10 cellular contexts compared by ENCODE assay signal in the genomic region with DNA sequence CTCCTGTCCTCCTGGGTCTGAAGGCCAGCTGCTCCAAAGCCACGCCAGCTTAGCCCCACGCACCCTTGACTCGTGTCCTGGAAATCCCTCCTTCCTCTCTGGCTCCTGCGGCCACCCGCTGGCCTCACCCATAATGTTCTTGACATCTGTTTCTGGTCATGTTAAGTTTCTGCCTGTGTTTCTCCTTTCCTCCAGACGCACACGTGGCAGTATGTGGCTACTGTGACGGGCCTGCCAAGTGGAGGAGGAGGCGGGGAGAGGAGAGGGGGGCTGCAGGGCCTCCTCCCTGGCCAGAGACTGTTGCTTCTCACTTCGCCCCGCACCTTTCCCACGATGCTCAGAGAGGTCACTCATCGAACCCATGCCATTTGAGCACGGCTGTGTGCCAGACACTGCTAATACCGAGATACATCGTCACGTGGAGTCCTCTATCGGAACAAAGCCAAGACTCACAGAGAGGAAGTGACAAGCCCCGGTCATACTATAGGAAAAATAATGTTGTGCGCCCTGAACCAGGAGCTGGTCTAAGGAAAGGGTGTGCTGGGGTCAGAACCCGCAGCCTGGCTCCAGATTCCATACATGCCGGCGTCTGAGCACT. TPM values are rescaled to one million over a fixed set of nuclear protein-coding genes. Genes with fewer than 3 reads are reported as not detected.
DNase-seq lines count a peak whose midpoint lies in the region; ATAC-seq and TF ChIP-seq lines count a peak whose summit lies in the region.
"Had no signal": no experiment of that assay in that cellular context is flagged by ENCODE, and none has a peak within 500 bp of the region (broad histone marks: within the 10 kb centered on the region; RNA-seq: fewer than 3 reads in every experiment).

No MANE protein-coding gene starts in this region.

- no peak overlapping the region for H3K9ac ChIP-seq in mammary epithelial cell (ENCODE audit: insufficient read depth, low read length)

- H3K27ac ChIP-seq in mammary epithelial cell (ENCODE audit: insufficient read depth, low read depth, low read length) (no peak overlapping the region), upper lobe of left lung (peak overlapping the region; percentile 26 to 84 (median 81))
- H3K27ac ChIP-seq: C4-2B had no signal

- H3K4me2 ChIP-seq in mammary epithelial cell (ENCODE audit: insufficient read depth, low read depth, low read length) = no peak overlapping the region

- no peak overlapping the region for H3K4me3 Mint-ChIP-seq in activated CD4-positive, alpha-beta T cell treated with anti-CD3 and anti-CD28 coated beads, Interleukin-2, amount 10 ng/mL, durations not matched to agents 7 days and 5 days

- H4K20me1 ChIP-seq in mammary epithelial cell (ENCODE audit: insufficient read depth, low read length) = no peaks in the 10 kb centered on the region

- CTCF ChIA-PET in activated CD4-positive, alpha-beta T cell treated with anti-CD3 and anti-CD28 coated beads, Interleukin-2, amount 10 ng/mL, durations not matched to agents 7 days and 5 days (lab: Charles Lee) = interaction anchor here (1.2 to 2.4 kb wide), 2 partner anchors 10 to 21 kb away, joined by 3 to 10 read pairs; no protein-coding TSS in a partner anchor
- CTCF ChIA-PET in mammary epithelial cell (lab: Charles Lee; ENCODE audit: low non-redundant PET) = no interaction called here

- H3K4me3 ChIP-seq in mammary epithelial cell (replicated peaks in 1 of 3; ENCODE audit: insufficient read depth in 1 of 3, low read depth in 2 of 3, low read length in 3 of 3) = no peak overlapping the region
- H3K4me3 ChIP-seq in upper lobe of left lung = peak overlapping the region in 2 of 4 donors; percentile 6 to 19
- H3K4me3 ChIP-seq in HAP-1 = no peak overlapping the region

- no peak for TF ChIP-seq CTCF in mammary epithelial cell (conservative IDR thresholded peaks at IDR 0.05 in 1 of 2, IDR thresholded peaks at IDR 0.05 in 1 of 2; ENCODE audit: extremely low read depth in 1 of 2, insufficient read depth in 1 of 2, low read depth in 1 of 2, low read length in 2 of 2)
- peak in 3 of 6 experiments; percentile 4 to 33 (median 22) for TF ChIP-seq CTCF in upper lobe of left lung (IDR thresholded peaks at IDR 0.05)

- BruUV-seq in mammary epithelial cell (replicated peaks; lab: Mats Ljungman, UMichigan) = no TSS peak

- intact Hi-C loops in mammary epithelial cell (cut with micrococcal nuclease) = no loop called here

- H3K79me2 ChIP-seq in mammary epithelial cell (ENCODE audit: insufficient read depth, low read length) = no peaks in the 10 kb centered on the region

- H3K27me3 Mint-ChIP-seq in activated CD4-positive, alpha-beta T cell treated with anti-CD3 and anti-CD28 coated beads, Interleukin-2, amount 10 ng/mL, durations not matched to agents 7 days and 5 days = peaks cover 20% of the 10 kb centered on the region

- H3K9me3 ChIP-seq in mammary epithelial cell (replicated peaks; ENCODE audit: insufficient read depth, low read length) = no peaks in the 10 kb centered on the region
- no peaks in the 10 kb centered on the region for H3K9me3 ChIP-seq in upper lobe of left lung
- no peaks in the 10 kb centered on the region for H3K9me3 ChIP-seq in HAP-1

- 30% methylated on average over 19 of the region's 23 CpGs for WGBS in mammary epithelial cell (ENCODE audit: low coverage, missing lambda C conversion rate)
- WGBS in upper lobe of left lung, 2 donors = 18 to 20% methylated on average over 10 to 23 of the region's 23 CpGs

- peak in 1 of 4 donors; percentile 21 for TF ChIP-seq POLR2A in upper lobe of left lung (IDR thresholded peaks at IDR 0.05)

- DNase-seq in activated CD4-positive, alpha-beta T cell treated with anti-CD3 and anti-CD28 coated beads, Interleukin-2, amount 10 ng/mL, durations not matched to agents 7 days and 5 days = no peak
- no peak for DNase-seq in activated CD4-positive, alpha-beta T cell treated with anti-CD3 and anti-CD28 coated beads for 4 hours
- no peak for DNase-seq in mammary epithelial cell
- peak; percentile 84 for DNase-seq in medulla oblongata (ENCODE audit: extremely low spot score)
- peak in 1 of 2 donors; percentile 69 for DNase-seq in upper lobe of left lung
- DNase-seq in HAP-1 (ENCODE audit: low spot score in 2 of 2) = no peak

- in situ Hi-C loops in mammary epithelial cell (cut with MboI; ENCODE audit: low sequenced_read_pairs in 2 of 2) = no loop called here
- in situ Hi-C loops in HAP-1 (cut with MboI; ENCODE audit: low sequenced_read_pairs) = no loop called here

- ATAC-seq in upper lobe of left lung (ENCODE audit: low FRiP score in 2 of 2) (peak; percentile 71 to 83), GM18861 (IDR thresholded peaks at IDR 0.05; ENCODE audit: unreplicated experiment) (no peak), GM21390 (IDR thresholded peaks at IDR 0.05; ENCODE audit: unreplicated experiment) (no peak)

- H3K9me3 Mint-ChIP-seq in activated CD4-positive, alpha-beta T cell treated with anti-CD3 and anti-CD28 coated beads, Interleukin-2, amount 10 ng/mL, durations not matched to agents 7 days and 5 days = no peaks in the 10 kb centered on the region

- H2AFZ ChIP-seq in mammary epithelial cell (ENCODE audit: low read depth, low read length) = peak overlapping the region; percentile 38

- peaks cover 15% of the 10 kb centered on the region for H3K4me1 Mint-ChIP-seq in activated CD4-positive, alpha-beta T cell treated with anti-CD3 and anti-CD28 coated beads, Interleukin-2, amount 10 ng/mL, durations not matched to agents 7 days and 5 days

- H3K36me3 ChIP-seq in mammary epithelial cell (ENCODE audit: insufficient read depth, low read length) = no peaks in the 10 kb centered on the region
- H3K36me3 ChIP-seq in upper lobe of left lung = no peaks in the 10 kb centered on the region
- H3K36me3 ChIP-seq in HAP-1 (replicated peaks) = no peaks in the 10 kb centered on the region

- H3K27ac Mint-ChIP-seq in activated CD4-positive, alpha-beta T cell treated with anti-CD3 and anti-CD28 coated beads, Interleukin-2, amount 10 ng/mL, durations not matched to agents 7 days and 5 days = peak overlapping the region; percentile 66

- dilution Hi-C loops in mammary epithelial cell (cut with HindIII; ENCODE audit: low sequenced_read_pairs) = loop anchor here (5.0 kb wide), 4 partner anchors 36 to 99 kb away; a partner anchor contains a TSS

- H3K4me1 ChIP-seq in mammary epithelial cell (ENCODE audit: insufficient read depth, low read length) (peaks cover 7% of the 10 kb centered on the region), upper lobe of left lung (peaks cover 47 to 55% (median 49%) of the 10 kb centered on the region in 4 donors), HAP-1 (no peaks in the 10 kb centered on the region)

- TF ChIP-seq EP300 in upper lobe of left lung (IDR thresholded peaks at IDR 0.05) = no peak

- H3K27me3 ChIP-seq in mammary epithelial cell (ENCODE audit: insufficient read depth, low read length) (peaks cover 8% of the 10 kb centered on the region), upper lobe of left lung (no peaks in the 10 kb centered on the region), HAP-1 (ENCODE audit: low read depth) (peaks cover 28% of the 10 kb centered on the region)

- H3K36me3 Mint-ChIP-seq in activated CD4-positive, alpha-beta T cell treated with anti-CD3 and anti-CD28 coated beads, Interleukin-2, amount 10 ng/mL, durations not matched to agents 7 days and 5 days (ENCODE audit: low read depth) = no peaks in the 10 kb centered on the region

- POLR2A ChIA-PET in activated CD4-positive, alpha-beta T cell treated with anti-CD3 and anti-CD28 coated beads, Interleukin-2, amount 10 ng/mL, durations not matched to agents 7 days and 5 days (lab: Charles Lee) = no interaction called here

RNA-seq across cellular contexts. Expression of a gene that starts 11.5 kb away (rescaled TPM):
- total RNA-seq in activated CD4-positive, alpha-beta T cell treated with anti-CD3 and anti-CD28 coated beads, Interleukin-2, amount 10 ng/mL, durations not matched to agents 7 days and 5 days = 1 to 10 TPM; 7.6 to 8.3 TPM
- 1 to 10 TPM; 3.3 to 3.7 TPM for total RNA-seq in mammary epithelial cell
- 3.1 TPM for polyA plus RNA-seq in mammary epithelial cell
- polyA minus RNA-seq in mammary epithelial cell = 4.7 TPM
- 1 to 10 TPM; 2.1 to 8.4 (median 4.7) TPM for total RNA-seq in upper lobe of left lung

RNA-seq across cellular contexts. Expression of a gene that starts 26.8 kb away (rescaled TPM):
- 100 to 1,000 TPM; 100 to 115 TPM for total RNA-seq in activated CD4-positive, alpha-beta T cell treated with anti-CD3 and anti-CD28 coated beads, Interleukin-2, amount 10 ng/mL, durations not matched to agents 7 days and 5 days
- total RNA-seq in mammary epithelial cell (under 1 TPM; 0.40 to 0.50 TPM), upper lobe of left lung (1 to 10 TPM; 3.4 to 9.4 (median 5.8) TPM)
- 0.05 TPM for polyA plus RNA-seq in mammary epithelial cell
- not detected for polyA minus RNA-seq in mammary epithelial cell
- total RNA-seq: RPMI7951 had no signal

RNA-seq across cellular contexts. Expression of a gene that starts 35.7 kb away (rescaled TPM):
- 10 to 100 TPM; 10.1 to 10.2 TPM for total RNA-seq in activated CD4-positive, alpha-beta T cell treated with anti-CD3 and anti-CD28 coated beads, Interleukin-2, amount 10 ng/mL, durations not matched to agents 7 days and 5 days
- total RNA-seq in mammary epithelial cell (not detected), upper lobe of left lung (under 1 TPM in 2 of 6 donors, not detected in 4; 0.06 to 0.13 TPM)
- not detected for polyA plus RNA-seq in mammary epithelial cell
- polyA minus RNA-seq in mammary epithelial cell = not detected
- total RNA-seq: RPMI7951 had no signal

Comparison
In these comparisons a context has a peak if more than half of its experiments do, and no peak if none do; other contexts are left out.
1. ATAC-seq: peak in upper lobe of left lung (2 of 2); none in GM18861 (single experiment) and GM21390 (single experiment).
2. RNA of a gene that starts 26.8 kb away (total RNA-seq): 100 to 115 TPM in activated CD4-positive, alpha-beta T cell treated with anti-CD3 and anti-CD28 coated beads, Interleukin-2, amount 10 ng/mL, durations not matched to agents 7 days and 5 days; 3.4 to 9.4 TPM in upper lobe of left lung and 0.40 to 0.50 TPM in mammary epithelial cell; every median in the first group is over 4 times any median in the second.
3. RNA of a gene that starts 35.7 kb away (total RNA-seq): 10.1 to 10.2 TPM in activated CD4-positive, alpha-beta T cell treated with anti-CD3 and anti-CD28 coated beads, Interleukin-2, amount 10 ng/mL, durations not matched to agents 7 days and 5 days; not detected in mammary epithelial cell and 0.06 to 0.13 TPM in upper lobe of left lung; every median in the first group is over 4 times any median in the second.